ENCODE assay signal across 8 cellular contexts in genomic region chr10:88741921-88742320, GRCh38. TPM values are rescaled to one million over a fixed set of nuclear protein-coding genes. Genes with fewer than 3 reads are reported as not detected.
"Had no signal": no experiment of that assay in that cellular context is flagged by ENCODE, and none has a peak within 500 bp of the region (broad histone marks: within the 10 kb centered on the region; RNA-seq: fewer than 3 reads in every experiment).

No MANE protein-coding gene starts in this region.

RNA-seq across cellular contexts. Expression of gene LIPN, which starts 17.9 kb away (rescaled TPM):
- total RNA-seq: LHCN-M2, MCF 10A, NCI-H460, OCI-LY7, PC-3, Peyer's patch, Right ventricle myocardium superior, SJSA1 had no signal

RNA-seq across cellular contexts. Expression of gene LIPK, which starts 35.9 kb away (rescaled TPM):
- total RNA-seq: MCF 10A, NCI-H460, OCI-LY7, PC-3, Peyer's patch, Right ventricle myocardium superior, SJSA1 had no signal
